ENCODE assay signal across 26 cellular contexts in the genomic region with DNA sequence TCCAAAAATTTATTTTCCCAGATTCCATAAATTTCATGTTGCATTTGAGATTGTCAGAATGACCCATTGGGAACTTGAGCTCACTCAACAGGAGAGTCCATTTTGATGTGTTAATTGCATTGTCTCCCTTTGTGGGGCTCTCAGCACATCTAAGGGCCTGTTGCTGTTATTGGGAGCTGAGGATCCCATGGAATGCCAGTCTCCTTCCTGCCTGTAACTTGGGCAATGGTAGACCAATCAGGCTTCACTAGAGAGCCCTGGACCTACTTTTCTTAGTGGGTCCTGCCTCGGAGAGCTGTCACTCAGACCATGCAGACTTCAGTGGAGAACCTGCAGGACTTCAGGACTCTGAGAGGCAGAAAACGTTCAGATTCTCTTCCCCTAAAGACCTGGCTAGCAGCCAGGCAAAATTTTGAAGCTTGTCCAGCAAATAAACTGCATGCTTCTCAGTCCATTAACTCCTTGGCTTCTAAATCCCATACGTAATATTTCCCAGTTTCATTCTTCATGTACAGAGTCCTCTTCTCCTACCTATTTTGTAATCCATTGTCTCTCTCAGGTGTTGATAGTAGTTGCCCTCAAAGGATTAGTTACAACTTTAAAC. TPM values are rescaled to one million over a fixed set of nuclear protein-coding genes. Genes with fewer than 3 reads are reported as not detected.
DNase-seq lines count a peak whose midpoint lies in the region; ATAC-seq, FAIRE-seq and TF ChIP-seq lines count a peak whose summit lies in the region.
"Had no signal": no experiment of that assay in that cellular context is flagged by ENCODE, and none has a peak within 500 bp of the region (broad histone marks: within the 10 kb centered on the region; RNA-seq: fewer than 3 reads in every experiment).

No MANE protein-coding gene starts in this region.

- no peak overlapping the region for H3K4me3 ChIP-seq in testis
- H3K4me3 ChIP-seq: colonic mucosa, mucosa of descending colon, smooth muscle cell had no signal

- H3K36me3 ChIP-seq in testis (ENCODE audit: low read depth, missing control alignments) = no peaks in the 10 kb centered on the region
- H3K36me3 ChIP-seq: brain microvascular endothelial cell, colonic mucosa had no signal

- peaks cover 14% of the 10 kb centered on the region for H3K4me1 Mint-ChIP-seq in dendritic cell treated with granulocyte-macrophage colony-stimulating factor and Interleukin-4, amounts not matched to agents 40 ng/mL and 50 ng/mL, for 4 days (ENCODE audit: low read depth)
- peaks cover 5% of the 10 kb centered on the region for H3K4me1 Mint-ChIP-seq in activated CD8-positive, alpha-beta memory T cell treated with anti-CD3 and anti-CD28 coated beads, Interleukin-2, amount 10 ng/mL, durations not matched to agents 7 days and 5 days

- no peak for ATAC-seq in activated CD8-positive, alpha-beta memory T cell treated with anti-CD3 and anti-CD28 coated beads, Interleukin-2, amount 10 ng/mL, durations not matched to agents 7 days and 5 days
- ATAC-seq: activated CD4-positive, alpha-beta T cell treated with anti-CD3 and anti-CD28 coated beads for 36 hours; left lobe of liver; mucosa of descending colon had no signal

- no peak for FAIRE-seq in GM19239 (lab: Jason Lieb, UNC)
- FAIRE-seq: endometrium, TTC549 had no signal

- H3K4me3 Mint-ChIP-seq in dendritic cell treated with granulocyte-macrophage colony-stimulating factor and Interleukin-4, amounts not matched to agents 40 ng/mL and 50 ng/mL, for 4 days = no peak overlapping the region
- no peak overlapping the region for H3K4me3 Mint-ChIP-seq in activated CD8-positive, alpha-beta memory T cell treated with anti-CD3 and anti-CD28 coated beads, Interleukin-2, amount 10 ng/mL, durations not matched to agents 7 days and 5 days
- H3K4me3 Mint-ChIP-seq: activated CD4-positive, alpha-beta T cell treated with anti-CD3 and anti-CD28 coated beads for 36 hours; activated naive CD8-positive, alpha-beta T cell treated with anti-CD3 and anti-CD28 coated beads, Interleukin-2, amount 10 ng/mL, durations not matched to agents 7 days and 5 days; B cell; stimulated activated naive CD8-positive, alpha-beta T cell treated with anti-CD3 and anti-CD28 coated beads, Interleukin-15, Interleukin-2, amounts not matched to agents 100 ng/mL and 50 ng/mL, for 24 hours had no signal

- H3K27me3 ChIP-seq in testis = no peaks in the 10 kb centered on the region
- H3K27me3 ChIP-seq: brain microvascular endothelial cell, colonic mucosa had no signal

- intact Hi-C loops in dendritic cell treated with granulocyte-macrophage colony-stimulating factor and Interleukin-4, amounts not matched to agents 40 ng/mL and 50 ng/mL, for 4 days (cut with micrococcal nuclease) = no loop called here
- intact Hi-C loops in testis (cut with DNase I; ENCODE audit: low total_unique reads) = no loop called here

- DNase-seq in DMS79 treated with DMSO at 0.1 percent for 48 hours (lab: John Stamatoyannopoulos, UW) = peak; percentile 1
- no peak for DNase-seq in DMS79 (lab: John Stamatoyannopoulos, UW)
- DNase-seq in iPS DF 4.7 (ENCODE audit: extremely low read depth, low spot score) = peak; percentile 19
- DNase-seq in testis = peak; percentile 16
- no peak for DNase-seq in T-helper 1 cell
- DNase-seq in GM19239 (ENCODE audit: insufficient read length, low spot score) = no peak
- no peak for DNase-seq in activated CD8-positive, alpha-beta memory T cell treated with anti-CD3 and anti-CD28 coated beads, Interleukin-2, amount 10 ng/mL, durations not matched to agents 7 days and 5 days
- DNase-seq: 8988T; activated CD4-positive, alpha-beta T cell treated with anti-CD3 and anti-CD28 coated beads for 36 hours; activated naive CD8-positive, alpha-beta T cell treated with anti-CD3 and anti-CD28 coated beads, Interleukin-2, amount 10 ng/mL, durations not matched to agents 7 days and 5 days; brain microvascular endothelial cell; colonic mucosa; EL; NCI-H1092 treated with DMSO at 0.1 percent for 48 hours; NCI-H524 treated with DMSO at 0.1 percent for 48 hours; stimulated activated CD4-positive, alpha-beta T cell treated with anti-CD3 and anti-CD28 coated beads, Interleukin-4, amount 100 ng/mL, for 1 hour; SW 1271; trophoblast cell had no signal

- 50 to 55% methylated on average over 1 to 3 of the region's 3 CpGs for WGBS in testis, 2 donors

- peak overlapping the region; percentile 5 for H3K27ac Mint-ChIP-seq in dendritic cell treated with granulocyte-macrophage colony-stimulating factor and Interleukin-4, amounts not matched to agents 40 ng/mL and 50 ng/mL, for 4 days
- H3K27ac Mint-ChIP-seq in activated CD8-positive, alpha-beta memory T cell treated with anti-CD3 and anti-CD28 coated beads, Interleukin-2, amount 10 ng/mL, durations not matched to agents 7 days and 5 days = no peak overlapping the region
- H3K27ac Mint-ChIP-seq: activated naive CD8-positive, alpha-beta T cell treated with anti-CD3 and anti-CD28 coated beads, Interleukin-2, amount 10 ng/mL, durations not matched to agents 7 days and 5 days; B cell; stimulated activated naive CD8-positive, alpha-beta T cell treated with anti-CD3 and anti-CD28 coated beads, Interleukin-15, Interleukin-2, amounts not matched to agents 100 ng/mL and 50 ng/mL, for 24 hours had no signal

- no peak overlapping the region for H3K27ac ChIP-seq in testis
- H3K27ac ChIP-seq: brain microvascular endothelial cell, colonic mucosa had no signal

- no peaks in the 10 kb centered on the region for H3K9me3 Mint-ChIP-seq in dendritic cell treated with granulocyte-macrophage colony-stimulating factor and Interleukin-4, amounts not matched to agents 40 ng/mL and 50 ng/mL, for 4 days
- no peaks in the 10 kb centered on the region for H3K9me3 Mint-ChIP-seq in activated CD8-positive, alpha-beta memory T cell treated with anti-CD3 and anti-CD28 coated beads, Interleukin-2, amount 10 ng/mL, durations not matched to agents 7 days and 5 days (ENCODE audit: low read depth)
- H3K9me3 Mint-ChIP-seq: activated naive CD8-positive, alpha-beta T cell treated with anti-CD3 and anti-CD28 coated beads, Interleukin-2, amount 10 ng/mL, durations not matched to agents 7 days and 5 days; stimulated activated naive CD8-positive, alpha-beta T cell treated with anti-CD3 and anti-CD28 coated beads, Interleukin-15, Interleukin-2, amounts not matched to agents 100 ng/mL and 50 ng/mL, for 24 hours had no signal

- TF ChIP-seq POLR2A in testis (IDR thresholded peaks at IDR 0.05) = no peak

- H3K4me1 ChIP-seq in testis = no peaks in the 10 kb centered on the region
- H3K4me1 ChIP-seq: colonic mucosa had no signal

- H3K9me3 ChIP-seq in testis = no peaks in the 10 kb centered on the region
- H3K9me3 ChIP-seq: colonic mucosa, mucosa of descending colon had no signal

- H3K36me3 Mint-ChIP-seq in dendritic cell treated with granulocyte-macrophage colony-stimulating factor and Interleukin-4, amounts not matched to agents 40 ng/mL and 50 ng/mL, for 4 days (ENCODE audit: low read depth) = peaks cover 63% of the 10 kb centered on the region
- H3K36me3 Mint-ChIP-seq in activated CD8-positive, alpha-beta memory T cell treated with anti-CD3 and anti-CD28 coated beads, Interleukin-2, amount 10 ng/mL, durations not matched to agents 7 days and 5 days = peaks cover 1% of the 10 kb centered on the region

- CTCF ChIA-PET in activated CD8-positive, alpha-beta memory T cell treated with anti-CD3 and anti-CD28 coated beads, Interleukin-2, amount 10 ng/mL, durations not matched to agents 7 days and 5 days (lab: Charles Lee) = no interaction called here

- TF ChIP-seq CTCF in testis (IDR thresholded peaks at IDR 0.05) = no peak

- no peaks in the 10 kb centered on the region for H3K27me3 Mint-ChIP-seq in dendritic cell treated with granulocyte-macrophage colony-stimulating factor and Interleukin-4, amounts not matched to agents 40 ng/mL and 50 ng/mL, for 4 days
- H3K27me3 Mint-ChIP-seq in activated CD8-positive, alpha-beta memory T cell treated with anti-CD3 and anti-CD28 coated beads, Interleukin-2, amount 10 ng/mL, durations not matched to agents 7 days and 5 days = no peaks in the 10 kb centered on the region
- H3K27me3 Mint-ChIP-seq: activated CD4-positive, alpha-beta T cell treated with anti-CD3 and anti-CD28 coated beads for 36 hours; activated naive CD8-positive, alpha-beta T cell treated with anti-CD3 and anti-CD28 coated beads, Interleukin-2, amount 10 ng/mL, durations not matched to agents 7 days and 5 days; B cell; stimulated activated naive CD8-positive, alpha-beta T cell treated with anti-CD3 and anti-CD28 coated beads, Interleukin-15, Interleukin-2, amounts not matched to agents 100 ng/mL and 50 ng/mL, for 24 hours had no signal

RNA-seq across cellular contexts. Expression of gene OCRL, which starts 25.1 kb away (rescaled TPM):
- total RNA-seq in testis = 10 to 100 TPM; 88.2 to 94.1 TPM
- 67.9 TPM for polyA plus RNA-seq in testis (ENCODE audit: insufficient read depth, low read depth, low replicate concordance)
- total RNA-seq in activated CD8-positive, alpha-beta memory T cell treated with anti-CD3 and anti-CD28 coated beads, Interleukin-2, amount 10 ng/mL, durations not matched to agents 7 days and 5 days = under 1 TPM; 0.63 to 0.91 TPM

RNA-seq across cellular contexts. Expression of gene SMARCA1, which starts 41.9 kb away (rescaled TPM):
- total RNA-seq in testis = 100 to 1,000 TPM; 190 to 208 TPM
- polyA plus RNA-seq in testis (ENCODE audit: insufficient read depth, low read depth, low replicate concordance) = 79.2 TPM
- not detected for total RNA-seq in activated CD8-positive, alpha-beta memory T cell treated with anti-CD3 and anti-CD28 coated beads, Interleukin-2, amount 10 ng/mL, durations not matched to agents 7 days and 5 days

Comparison
In these comparisons a context has a peak if more than half of its experiments do, and no peak if none do; other contexts are left out.
1. DNase-seq: peak in DMS79 treated with DMSO at 0.1 percent for 48 hours (single experiment), iPS DF 4.7 (single experiment) and testis (single experiment); none in DMS79 (single experiment), T-helper 1 cell (0 of 5), GM19239 (single experiment) and activated CD8-positive, alpha-beta memory T cell treated with anti-CD3 and anti-CD28 coated beads, Interleukin-2, amount 10 ng/mL, durations not matched to agents 7 days and 5 days (single experiment).
2. RNA of gene OCRL, which starts 25.1 kb away (total RNA-seq): 88.2 to 94.1 TPM in testis; 0.63 to 0.91 TPM in activated CD8-positive, alpha-beta memory T cell treated with anti-CD3 and anti-CD28 coated beads, Interleukin-2, amount 10 ng/mL, durations not matched to agents 7 days and 5 days; every median in the first group is over 10 times any median in the second.
3. RNA of gene SMARCA1, which starts 41.9 kb away (total RNA-seq): 190 to 208 TPM in testis; not detected in activated CD8-positive, alpha-beta memory T cell treated with anti-CD3 and anti-CD28 coated beads, Interleukin-2, amount 10 ng/mL, durations not matched to agents 7 days and 5 days; every median in the first group is over 100 times any median in the second.